Comparison of ENCODE assay signal across 16 cellular contexts in genomic region chr7:25615005-25615404, GRCh38.
DNase-seq lines count a peak whose midpoint lies in the region; ATAC-seq and TF ChIP-seq lines count a peak whose summit lies in the region.
"Had no signal": no experiment of that assay in that cellular context is flagged by ENCODE, and none has a peak within 500 bp of the region (broad histone marks: within the 10 kb centered on the region; RNA-seq: fewer than 3 reads in every experiment).

No MANE protein-coding gene starts in this region.

- peak; percentile 68 to 73 for DNase-seq in NOMO-1 (lab: John Stamatoyannopoulos, UW; ENCODE audit: unreplicated experiment in 2 of 2)
- no peak for DNase-seq in chondrocyte (ENCODE audit: low spot score)
- DNase-seq in midbrain (lab: John Stamatoyannopoulos, UW), result peak; percentile 27
- no peak for DNase-seq in uterus
- no peak for DNase-seq in COR-L47 (lab: John Stamatoyannopoulos, UW)
- DNase-seq: activated CD4-positive, alpha-beta T cell treated with anti-CD3 and anti-CD28 coated beads, Interleukin-2, amount 50 U/mL, for 1 hour; activated naive CD4-positive, alpha-beta T cell treated with anti-CD3 and anti-CD28 coated beads, Interleukin-2, amount 10 ng/mL, durations not matched to agents 7 days and 5 days; activated T-cell treated with anti-CD3 and anti-CD28 coated beads for 4 hours; body of pancreas; NCI-H446 treated with DMSO at 0.1 percent for 48 hours; stimulated activated CD4-positive, alpha-beta T cell treated with anti-CD3 and anti-CD28 coated beads, Interleukin-4, amount 100 ng/mL, for 1 hour had no signal

- peaks cover 8% of the 10 kb centered on the region for H3K36me3 Mint-ChIP-seq in chondrocyte (ENCODE audit: low read depth)
- H3K36me3 Mint-ChIP-seq: activated naive CD4-positive, alpha-beta T cell treated with anti-CD3 and anti-CD28 coated beads, Interleukin-2, amount 10 ng/mL, durations not matched to agents 7 days and 5 days; CD14-positive monocyte had no signal

- no peak for TF ChIP-seq POLR2A in uterus (IDR thresholded peaks at IDR 0.05)

- no peak for ATAC-seq in HG03196 (IDR thresholded peaks at IDR 0.05; ENCODE audit: unreplicated experiment)
- no peak for ATAC-seq in HG02678 (IDR thresholded peaks at IDR 0.05; ENCODE audit: unreplicated experiment)
- ATAC-seq: body of pancreas had no signal

- H3K4me1 ChIP-seq in uterus, result peaks cover 0 to 8% of the 10 kb centered on the region in 2 donors

- no peaks in the 10 kb centered on the region for H3K36me3 ChIP-seq in uterus
- H3K36me3 ChIP-seq: esophagus muscularis mucosa, tibial nerve had no signal

- intact Hi-C loops in uterus (cut with DNase I; ENCODE audit: low total_unique reads), result no loop called here

- TF ChIP-seq CTCF in chondrocyte (IDR thresholded peaks at IDR 0.05) (no peak), uterus (IDR thresholded peaks at IDR 0.05) (no peak)

- H3K9me3 Mint-ChIP-seq in chondrocyte (ENCODE audit: low read depth), result peaks cover 15% of the 10 kb centered on the region

- no peak overlapping the region for H3K4me3 Mint-ChIP-seq in chondrocyte (ENCODE audit: unreplicated experiment)
- H3K4me3 Mint-ChIP-seq: activated naive CD4-positive, alpha-beta T cell treated with anti-CD3 and anti-CD28 coated beads, Interleukin-2, amount 10 ng/mL, durations not matched to agents 7 days and 5 days; CD14-positive monocyte had no signal

- H3K27ac Mint-ChIP-seq in chondrocyte (ENCODE audit: unreplicated experiment), result peak overlapping the region; percentile 79
- H3K27ac Mint-ChIP-seq: activated naive CD4-positive, alpha-beta T cell treated with anti-CD3 and anti-CD28 coated beads, Interleukin-2, amount 10 ng/mL, durations not matched to agents 7 days and 5 days had no signal

- H3K4me3 ChIP-seq in uterus, result no peak overlapping the region
- H3K4me3 ChIP-seq: body of pancreas, esophagus muscularis mucosa, tibial nerve had no signal

- peaks cover 0 to 8% of the 10 kb centered on the region in 2 donors for H3K9me3 ChIP-seq in uterus

- H3K27me3 Mint-ChIP-seq in chondrocyte (ENCODE audit: low read depth), result no peaks in the 10 kb centered on the region
- H3K27me3 Mint-ChIP-seq: activated naive CD4-positive, alpha-beta T cell treated with anti-CD3 and anti-CD28 coated beads, Interleukin-2, amount 10 ng/mL, durations not matched to agents 7 days and 5 days had no signal

- H3K27me3 ChIP-seq in uterus, result no peaks in the 10 kb centered on the region
- H3K27me3 ChIP-seq: body of pancreas, esophagus muscularis mucosa, tibial nerve had no signal

- H3K27ac ChIP-seq in uterus, result peak overlapping the region; percentile 56 to 84
- H3K27ac ChIP-seq: body of pancreas, esophagus muscularis mucosa had no signal

- peaks cover 88% of the 10 kb centered on the region for H3K4me1 Mint-ChIP-seq in chondrocyte (ENCODE audit: low read depth)

Comparison
In these comparisons a context has a peak if more than half of its experiments do, and no peak if none do; other contexts are left out.
1. DNase-seq: peak in NOMO-1 (2 of 2) and midbrain (single experiment); none in chondrocyte (single experiment), uterus (0 of 2) and COR-L47 (single experiment).